In genomic region chr12:89072303-89073026, GRCh38 we compare ENCODE assay signal across 1 cellular context.
TF ChIP-seq lines count a peak whose summit lies in the region.

No MANE protein-coding gene starts in this region.

TF ChIP-seq in WTC11, 78 proteins besides CTCF, POLR2A, EP300 and RAD21 (continued from another document):
- no peak for TF ChIP-seq PRDM15 (CRISPR knock-in tag; IDR thresholded peaks at IDR 0.05)
- no peak for TF ChIP-seq ESRRA (CRISPR knock-in tag; IDR thresholded peaks at IDR 0.05; ENCODE audit: borderline replicate concordance)
- TF ChIP-seq KAT7 (CRISPR knock-in tag; IDR thresholded peaks at IDR 0.05; ENCODE audit: borderline replicate concordance) = no peak
- TF ChIP-seq ZNF219 (CRISPR knock-in tag; IDR thresholded peaks at IDR 0.05; ENCODE audit: borderline replicate concordance) = no peak
- TF ChIP-seq CREB1 (CRISPR knock-in tag; IDR thresholded peaks at IDR 0.05) = no peak
- TF ChIP-seq E2F1 (CRISPR knock-in tag; IDR thresholded peaks at IDR 0.05) = no peak
- no peak for TF ChIP-seq ZNF532 (CRISPR knock-in tag; IDR thresholded peaks at IDR 0.05; ENCODE audit: borderline replicate concordance)
